Comparison of ENCODE assay signal across 19 cellular contexts in the genomic region with DNA sequence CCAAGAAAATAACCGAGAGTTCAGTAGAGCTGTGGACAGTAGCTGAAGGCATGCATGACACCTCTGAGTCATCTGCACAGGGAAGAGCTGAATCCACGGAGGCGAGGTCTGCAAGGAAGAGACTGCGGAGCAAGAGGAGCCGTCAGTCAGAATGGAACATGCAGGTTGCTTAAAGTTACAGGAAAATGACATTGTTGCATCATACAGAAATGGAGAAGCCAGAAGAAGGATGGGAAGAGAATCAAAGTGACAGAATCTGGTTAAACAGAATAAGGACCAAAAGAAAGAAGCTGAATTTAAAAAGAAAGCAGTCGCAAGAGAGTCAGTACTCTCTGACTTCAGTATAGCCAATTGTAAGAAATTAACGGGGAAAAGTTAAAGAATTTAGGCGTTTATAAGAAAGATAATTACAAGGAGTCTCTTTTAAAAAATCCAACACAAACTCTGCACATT.
A peak's percentile ranks its signal among the peaks of the same experiment; 100 is the strongest.
DNase-seq lines count a peak whose midpoint lies in the region; ATAC-seq and TF ChIP-seq lines count a peak whose summit lies in the region.
"Had no signal": no experiment of that assay in that cellular context is flagged by ENCODE, and none has a peak within 500 bp of the region (broad histone marks: within the 10 kb centered on the region; RNA-seq: fewer than 3 reads in every experiment).

No MANE protein-coding gene starts in this region.

- H2BK15ac ChIP-seq in IMR-90 (ENCODE audit: low read depth, low read length) (no peak overlapping the region), mesendoderm (replicated peaks; ENCODE audit: low read depth) (no peak overlapping the region)

- ATAC-seq in IMR-90 (ENCODE audit: low read depth) = no peak
- ATAC-seq in upper lobe of right lung = no peak
- ATAC-seq: Panc1 had no signal

- H3K9ac ChIP-seq in IMR-90 (ENCODE audit: low read depth, low read length) (no peak overlapping the region), mesendoderm (ENCODE audit: low read length) (no peak overlapping the region)

- no peak overlapping the region for H3K56ac ChIP-seq in IMR-90 (ENCODE audit: extremely low read depth, insufficient read depth, low read length)
- no peak overlapping the region for H3K56ac ChIP-seq in mesendoderm (ENCODE audit: low read length)

- CTCF ChIA-PET in IMR-90 (lab: Yijun Ruan, JAX) = no interaction called here

- H2BK120ac ChIP-seq in IMR-90 (ENCODE audit: low read depth, low read length) (no peak overlapping the region), mesendoderm (ENCODE audit: low read depth, low read length) (no peak overlapping the region)

- H3K14ac ChIP-seq in IMR-90 (replicated peaks; ENCODE audit: low read depth, low read length) = no peak overlapping the region

- H2BK20ac ChIP-seq in IMR-90 (ENCODE audit: low read depth, low read length) = no peak overlapping the region

- H3K79me2 ChIP-seq in mesendoderm (ENCODE audit: control insufficient read depth, insufficient read depth, low read length) = no peaks in the 10 kb centered on the region

- H3K4me2 ChIP-seq in IMR-90 (ENCODE audit: low read depth, low read length) (no peak overlapping the region), mesendoderm (ENCODE audit: low read length) (no peak overlapping the region)

- H3K4ac ChIP-seq in IMR-90 (ENCODE audit: low read depth, low read length) = no peak overlapping the region
- no peak overlapping the region for H3K4ac ChIP-seq in mesendoderm (ENCODE audit: low read depth, low read length)

- intact Hi-C loops in IMR-90 (cut with micrococcal nuclease) (no loop called here), upper lobe of right lung (cut with DNase I) (no loop called here)

- POLR2A ChIA-PET in IMR-90 (lab: Charles Lee; ENCODE audit: unreplicated experiment) = no interaction called here

- in situ Hi-C loops in IMR-90 (cut with MboI; ENCODE audit: low sequenced_read_pairs) = no loop called here
- in situ Hi-C loops in SK-MEL-5 (cut with HindIII; ENCODE audit: low pct_unique_long_range_greater_than_20kb, low sequenced_read_pairs) = no loop called here

- H2AK9ac ChIP-seq in IMR-90 (replicated peaks; ENCODE audit: low read depth, low read length, poor library complexity) = no peak overlapping the region

- no peaks in the 10 kb centered on the region for H4K20me1 ChIP-seq in IMR-90 (ENCODE audit: insufficient read depth, low read length)

- no peak for TF ChIP-seq POLR2A in IMR-90 (IDR thresholded peaks at IDR 0.05; ENCODE audit: low read depth, low read length)

- no peak overlapping the region for H2AFZ ChIP-seq in IMR-90 (replicated peaks; ENCODE audit: low read length, poor library complexity)

- no peak for TF ChIP-seq CTCF in IMR-90 (conservative IDR thresholded peaks at IDR 0.05; ENCODE audit: low read depth, low read length)
- TF ChIP-seq CTCF in upper lobe of right lung (IDR thresholded peaks at IDR 0.05) = no peak

- H4K5ac ChIP-seq in IMR-90 (ENCODE audit: low read depth, low read length) (no peak overlapping the region), mesendoderm (ENCODE audit: low read length) (no peak overlapping the region)

- H3K23ac ChIP-seq in IMR-90 (ENCODE audit: low read depth, low read length) (no peak overlapping the region), mesendoderm (ENCODE audit: low read length) (no peak overlapping the region)

- no TSS peak for BruUV-seq in IMR-90 (replicated peaks; lab: Mats Ljungman, UMichigan)

- whole genome bisulfite sequencing in IMR-90 (ENCODE audit: extremely low coverage in 2 of 2, insufficient read length in 1 of 2), 2 experiments = 72% methylated on average over 4 of the region's 8 CpGs; no CpG with 5 or more reads in 1 of the 2 experiments
- no CpG with 5 or more reads among the region's 8 CpGs for WGBS in mesendoderm (ENCODE audit: extremely low coverage, insufficient coverage, low lambda C conversion rate)

- peaks cover 11% of the 10 kb centered on the region for H3K9me3 ChIP-seq in IMR-90 (ENCODE audit: control insufficient read depth, insufficient read depth, low read length)
- H3K9me3 ChIP-seq in upper lobe of right lung = no peaks in the 10 kb centered on the region
- H3K9me3 ChIP-seq: SJCRH30 had no signal

- H2AK5ac ChIP-seq in IMR-90 (ENCODE audit: low read depth, low read length) (no peak overlapping the region), mesendoderm (ENCODE audit: low read length) (no peak overlapping the region)

- H3K4me1 ChIP-seq in IMR-90 (ENCODE audit: control insufficient read depth, insufficient read depth, low read length) (no peaks in the 10 kb centered on the region), mesendoderm (ENCODE audit: control insufficient read depth, low read depth, low read length) (no peaks in the 10 kb centered on the region), upper lobe of right lung (no peaks in the 10 kb centered on the region)
- H3K4me1 ChIP-seq: SJCRH30 had no signal

- H3K79me1 ChIP-seq in IMR-90 (ENCODE audit: low read depth in 1 of 2, low read length in 2 of 2) (no peaks in the 10 kb centered on the region), mesendoderm (ENCODE audit: low read length) (no peaks in the 10 kb centered on the region)

- no peak overlapping the region for H2BK5ac ChIP-seq in IMR-90 (ENCODE audit: low read depth, low read length, poor library complexity, severe bottlenecking)
- H2BK5ac ChIP-seq in mesendoderm (ENCODE audit: low read length) = no peak overlapping the region

- no peaks in the 10 kb centered on the region for H3K36me3 ChIP-seq in IMR-90 (ENCODE audit: control insufficient read depth, insufficient read depth, low read length)
- H3K36me3 ChIP-seq in mesendoderm (ENCODE audit: control insufficient read depth, insufficient read depth, low read length) = no peaks in the 10 kb centered on the region
- no peaks in the 10 kb centered on the region for H3K36me3 ChIP-seq in upper lobe of right lung
- H3K36me3 ChIP-seq: SJCRH30 had no signal

- H3K9me1 ChIP-seq in IMR-90 (ENCODE audit: insufficient read depth, low read length) = no peaks in the 10 kb centered on the region

- H3K27me3 ChIP-seq in IMR-90 (ENCODE audit: control insufficient read depth, insufficient read depth, low read length) (no peaks in the 10 kb centered on the region), mesendoderm (ENCODE audit: insufficient read depth, low read length, poor library complexity) (no peaks in the 10 kb centered on the region), upper lobe of right lung (no peaks in the 10 kb centered on the region)

- H3K27ac ChIP-seq in IMR-90 (ENCODE audit: insufficient read depth, low read length) (no peak overlapping the region), mesendoderm (ENCODE audit: low read depth, low read length) (no peak overlapping the region), upper lobe of right lung (no peak overlapping the region)
- H3K27ac ChIP-seq: SJCRH30 had no signal

- no peak overlapping the region for H4K91ac ChIP-seq in IMR-90 (ENCODE audit: insufficient read depth, low read depth, low read length)

- dilution Hi-C loops in IMR-90 (cut with HindIII; ENCODE audit: low sequenced_read_pairs, unreplicated experiment) = no loop called here

- no peak overlapping the region for H3K18ac ChIP-seq in IMR-90 (ENCODE audit: low read depth, low read length)
- H3K18ac ChIP-seq in mesendoderm (ENCODE audit: low read length) = no peak overlapping the region

- no peak overlapping the region for H4K8ac ChIP-seq in IMR-90 (ENCODE audit: low read depth in 2 of 2, low read length in 2 of 2)
- H4K8ac ChIP-seq in mesendoderm (ENCODE audit: low read depth, low read length) = no peak overlapping the region

- H3K4me3 ChIP-seq in IMR-90 (ENCODE audit: insufficient read depth, low read depth, low read length) (no peak overlapping the region), mesendoderm (ENCODE audit: low read length) (no peak overlapping the region), upper lobe of right lung (no peak overlapping the region)
- H3K4me3 ChIP-seq: SJCRH30 had no signal

- no peak for TF ChIP-seq RAD21 in IMR-90 (IDR thresholded peaks at IDR 0.05; ENCODE audit: low read length)

- DNase-seq in A172 (ENCODE audit: low spot score) = peak; percentile 35
- no peak for DNase-seq in IMR-90
- peak; percentile 8 for DNase-seq in SK-MEL-5 (ENCODE audit: low read depth, low spot score)
- peak; percentile 48 for DNase-seq in mesendoderm
- DNase-seq in AG08396 (ENCODE audit: low spot score) = no peak
- DNase-seq in middle frontal gyrus (ENCODE audit: extremely low spot score, low spot score) = no peak
- DNase-seq in cortex of kidney (lab: John Stamatoyannopoulos, UW) = no peak
- DNase-seq in upper lobe of right lung = no peak
- DNase-seq: DMS53, EL, GF-D8, H7, HFFc6, NCI-H1417, NCI-H187, NCI-H446 treated with DMSO at 0.1 percent for 48 hours, SJCRH30, T-helper 1 cell had no signal

TF ChIP-seq in IMR-90, 13 proteins besides CTCF, POLR2A, EP300 and RAD21:
- TF ChIP-seq CEBPB (IDR thresholded peaks at IDR 0.05; ENCODE audit: low read depth, low read length) (0 out of 2 replicates have a peak, but pooled peaks have one; percentile 4), NFE2L2 (IDR thresholded peaks at IDR 0.05; ENCODE audit: low read depth, low read length) (no peak)

Comparison
In these comparisons a context has a peak if more than half of its experiments do, and no peak if none do; other contexts are left out.
1. DNase-seq: peak in A172 (single experiment), SK-MEL-5 (single experiment) and mesendoderm (single experiment); none in IMR-90 (single experiment), AG08396 (single experiment), middle frontal gyrus (single experiment), cortex of kidney (single experiment) and upper lobe of right lung (single experiment).